In the genomic region with DNA sequence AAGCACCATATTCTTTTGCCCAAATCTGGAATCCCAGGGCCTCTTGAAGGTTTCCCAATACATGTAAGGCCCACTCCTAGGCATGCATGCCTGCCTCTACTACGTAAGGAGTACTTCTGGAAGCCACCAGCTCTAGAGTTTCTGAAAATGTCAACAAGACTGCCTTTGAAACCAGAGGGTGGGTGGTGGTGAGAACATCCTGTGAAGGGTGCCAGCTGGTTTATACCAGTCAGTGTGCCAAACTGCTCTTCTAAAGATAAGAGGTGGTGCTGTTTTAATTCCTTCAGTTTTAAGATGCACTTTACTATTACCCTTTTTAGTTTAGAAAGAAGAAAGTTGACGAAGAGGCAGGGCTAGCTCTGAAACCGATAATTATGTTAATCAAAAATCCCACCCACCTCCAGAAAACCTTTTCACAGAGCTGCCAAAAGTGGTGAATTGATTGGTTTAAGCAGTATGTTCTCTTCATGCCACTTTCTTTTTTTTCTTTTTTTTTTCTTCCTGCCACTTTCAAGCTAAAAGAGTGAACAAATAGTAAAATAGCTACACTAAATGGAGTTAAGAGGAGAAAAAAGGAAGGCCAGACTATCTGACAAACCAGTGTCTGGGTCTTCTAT, we compare ENCODE assay signal across 10 cellular contexts. TPM values are rescaled to one million over a fixed set of nuclear protein-coding genes. Genes with fewer than 3 reads are reported as not detected.
A peak's percentile ranks its signal among the peaks of the same experiment; 100 is the strongest.
DNase-seq lines count a peak whose midpoint lies in the region; ATAC-seq and TF ChIP-seq lines count a peak whose summit lies in the region.
"Had no signal": no experiment of that assay in that cellular context is flagged by ENCODE, and none has a peak within 500 bp of the region (broad histone marks: within the 10 kb centered on the region; RNA-seq: fewer than 3 reads in every experiment).

No MANE protein-coding gene starts in this region.

- BruUV-seq in Calu3 (replicated peaks; lab: Mats Ljungman, UMichigan) = no TSS peak

- H3K36me3 ChIP-seq in adrenal gland (replicated peaks in 1 of 2) = no peaks in the 10 kb centered on the region
- H3K36me3 ChIP-seq: Peyer's patch had no signal

- H3K9me3 Mint-ChIP-seq in chondrocyte (ENCODE audit: low read depth) (no peaks in the 10 kb centered on the region), Calu3 (ENCODE audit: low read depth, unreplicated experiment) (no peaks in the 10 kb centered on the region)

- no peaks in the 10 kb centered on the region for H3K27me3 ChIP-seq in adrenal gland
- H3K27me3 ChIP-seq: Peyer's patch had no signal

- CTCF ChIA-PET in Calu3 (lab: Charles Lee) = no interaction called here

- H3K27ac ChIP-seq in adrenal gland = no peak overlapping the region

- H3K27me3 Mint-ChIP-seq in chondrocyte (ENCODE audit: low read depth) (no peaks in the 10 kb centered on the region), Calu3 (ENCODE audit: unreplicated experiment) (no peaks in the 10 kb centered on the region)

- H3K27ac Mint-ChIP-seq in chondrocyte (ENCODE audit: unreplicated experiment) = peak overlapping the region; percentile 70
- no peak overlapping the region for H3K27ac Mint-ChIP-seq in Calu3 (ENCODE audit: unreplicated experiment)

- no peaks in the 10 kb centered on the region for H3K9me3 ChIP-seq in adrenal gland (replicated peaks in 1 of 3)
- H3K9me3 ChIP-seq: Peyer's patch had no signal

- TF ChIP-seq CTCF in chondrocyte (IDR thresholded peaks at IDR 0.05) = no peak
- TF ChIP-seq CTCF in Calu3 (IDR thresholded peaks at IDR 0.05; ENCODE audit: unreplicated experiment) = no peak
- no peak for TF ChIP-seq CTCF in adrenal gland (IDR thresholded peaks at IDR 0.05)

- peak; percentile 44 for DNase-seq in activated CD4-positive, CD25-positive, alpha-beta regulatory T cell treated with anti-CD3 and anti-CD28 coated beads, Interleukin-2, amount 50 U/mL, for 72 hours
- DNase-seq in chondrocyte (ENCODE audit: low spot score) (no peak), NOMO-1 treated with DMSO at 0.1 percent for 48 hours (lab: John Stamatoyannopoulos, UW; ENCODE audit: unreplicated experiment) (no peak), Calu3 (no peak), adrenal gland (no peak)
- DNase-seq in stimulated activated CD4-positive, alpha-beta T cell treated with anti-CD3 and anti-CD28 coated beads, TNF-alpha, amount 100 ng/mL, for 48 hours (ENCODE audit: low read depth in 3 of 3) = peak in 2 of 3 donors; percentile 26 to 35
- DNase-seq: left cardiac atrium, Peyer's patch had no signal

- WGBS in adrenal gland, 4 donors = 90 to 94% (median 91%) methylated on average over 3 of the region's 3 CpGs

- H3K36me3 Mint-ChIP-seq in chondrocyte (ENCODE audit: low read depth) = no peaks in the 10 kb centered on the region
- no peaks in the 10 kb centered on the region for H3K36me3 Mint-ChIP-seq in Calu3 (ENCODE audit: insufficient read depth, unreplicated experiment)

- H3K4me3 Mint-ChIP-seq in chondrocyte (ENCODE audit: unreplicated experiment) (no peak overlapping the region), Calu3 (ENCODE audit: low read depth, unreplicated experiment) (no peak overlapping the region)

- peaks cover 22% of the 10 kb centered on the region for H3K4me1 Mint-ChIP-seq in chondrocyte (ENCODE audit: low read depth)
- peaks cover 6% of the 10 kb centered on the region for H3K4me1 Mint-ChIP-seq in Calu3 (ENCODE audit: low read depth, unreplicated experiment)

- no peak for TF ChIP-seq POLR2A in adrenal gland (IDR thresholded peaks at IDR 0.05)

- H3K4me3 ChIP-seq in adrenal gland = no peak overlapping the region
- H3K4me3 ChIP-seq: Peyer's patch had no signal

- H3K4me1 ChIP-seq in adrenal gland (replicated peaks in 1 of 2) = no peaks in the 10 kb centered on the region
- H3K4me1 ChIP-seq: Peyer's patch had no signal

- intact Hi-C loops in Calu3 (cut with micrococcal nuclease; ENCODE audit: unreplicated experiment) = no loop called here
- intact Hi-C loops in adrenal gland (cut with DNase I) = no loop called here

- peak; percentile 61 for ATAC-seq in GM21390 (IDR thresholded peaks at IDR 0.05; ENCODE audit: unreplicated experiment)
- no peak for ATAC-seq in HG03135 (IDR thresholded peaks at IDR 0.05; ENCODE audit: unreplicated experiment)

RNA-seq across cellular contexts. Expression of gene WDR89, which starts 8.8 kb away (rescaled TPM):
- total RNA-seq in chondrocyte (10.6 to 11.7 TPM (median 10.8 TPM) in 3 replicates), Calu3 (2022) (19.7 and 20.8 TPM in 2 replicates), adrenal gland (10 to 100 TPM in 5 of 8 donors, 1 to 10 TPM in 3; 2.5 to 14.8 (median 10.7) TPM)
- 10 to 100 TPM in 1 of 3 donors, 1 to 10 TPM in 2; 5.2 to 19.2 (median 6.8) TPM for polyA plus RNA-seq in adrenal gland

Comparison
In these comparisons a context has a peak if more than half of its experiments do, and no peak if none do; other contexts are left out.
1. DNase-seq: peak in activated CD4-positive, CD25-positive, alpha-beta regulatory T cell treated with anti-CD3 and anti-CD28 coated beads, Interleukin-2, amount 50 U/mL, for 72 hours (single experiment) and stimulated activated CD4-positive, alpha-beta T cell treated with anti-CD3 and anti-CD28 coated beads, TNF-alpha, amount 100 ng/mL, for 48 hours (2 of 3); none in chondrocyte (single experiment), NOMO-1 treated with DMSO at 0.1 percent for 48 hours (single experiment), Calu3 (single experiment) and adrenal gland (0 of 7).